Comparison of ENCODE assay signal across 1 cellular context in the genomic region with DNA sequence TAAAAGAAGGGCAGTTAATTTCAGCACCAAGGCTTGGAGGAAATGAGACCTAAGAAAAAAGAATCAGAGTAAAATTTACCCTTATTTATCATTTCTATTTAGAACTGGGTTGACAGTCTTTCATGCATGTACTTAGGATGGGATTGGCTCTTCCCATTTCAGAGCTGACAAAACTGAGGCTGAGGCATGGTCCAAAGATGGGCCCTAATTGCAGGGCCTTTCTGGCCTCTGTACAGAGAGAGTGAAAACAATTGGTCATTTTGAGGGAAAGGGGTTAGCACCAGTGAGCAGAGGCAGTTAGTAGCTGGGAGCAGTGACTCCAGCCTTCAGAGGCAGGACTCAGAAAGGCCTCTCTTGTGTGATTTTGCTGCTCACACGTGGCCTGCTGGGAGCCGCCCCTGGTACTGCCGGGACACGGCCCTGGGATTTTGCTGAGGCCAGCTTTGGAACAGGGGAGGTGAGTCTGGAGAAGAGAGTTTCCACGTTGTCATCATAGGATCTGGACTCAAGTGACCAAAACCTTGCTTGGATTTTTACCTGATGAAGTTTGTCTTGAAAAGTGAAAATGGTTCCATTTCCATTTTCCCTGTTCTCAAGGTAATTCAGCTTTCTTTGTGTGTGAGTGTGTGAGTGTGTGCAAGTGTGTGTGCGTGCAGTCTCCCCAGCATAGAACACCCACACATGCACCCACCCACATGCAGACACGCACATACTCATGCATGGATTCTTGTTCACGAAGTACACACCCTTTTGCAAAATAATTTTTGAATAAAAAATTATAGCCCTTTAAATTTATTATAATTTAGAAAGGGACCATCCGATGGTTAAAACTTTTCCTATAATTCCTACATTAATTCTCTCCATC.
TF ChIP-seq lines count a peak whose summit lies in the region.

A gene (plus strand): TSS at position 425 of the 865 bp plus-strand sequence. CDS start 71,179 bp downstream, outside the sequence.

TF ChIP-seq in HepG2, 621 proteins besides CTCF, POLR2A, EP300 and RAD21:
- peak; percentile 28; the same call in 1 of the 2 replicates for TF ChIP-seq ZNF629 (CRISPR knock-in tag; conservative IDR thresholded peaks at IDR 0.05)
- TF ChIP-seq, protein P1, sequence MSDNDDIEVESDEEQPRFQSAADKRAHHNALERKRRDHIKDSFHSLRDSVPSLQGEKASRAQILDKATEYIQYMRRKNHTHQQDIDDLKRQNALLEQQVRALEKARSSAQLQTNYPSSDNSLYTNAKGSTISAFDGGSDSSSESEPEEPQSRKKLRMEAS (IDR thresholded peaks at IDR 0.05) = no peak
- TF ChIP-seq ZNF264 (CRISPR knock-in tag; IDR thresholded peaks at IDR 0.05) = no peak
